7 cellular contexts compared by ENCODE assay signal in genomic region chr12:123206794-123207193, GRCh38. TPM values are rescaled to one million over a fixed set of nuclear protein-coding genes. Genes with fewer than 3 reads are reported as not detected.
A peak's percentile ranks its signal among the peaks of the same experiment; 100 is the strongest.
DNase-seq lines count a peak whose midpoint lies in the region; ATAC-seq and TF ChIP-seq lines count a peak whose summit lies in the region.
"Not testable (repeated sequence)": the region's sequence is repeated elsewhere in the genome, so short reads cannot be mapped to it uniquely, and the experiment has no call there.

No MANE protein-coding gene starts in this region.

- in situ Hi-C loops in astrocyte of the spinal cord (cut with HindIII; ENCODE audit: low sequenced_read_pairs), result not testable (repeated sequence)

- not testable (repeated sequence) for TF ChIP-seq CTCF in AG10803 (conservative IDR thresholded peaks at IDR 0.05; ENCODE audit: low read length); astrocyte of the spinal cord (IDR thresholded peaks at IDR 0.05; ENCODE audit: low read depth, low read length); fibroblast of mammary gland (conservative IDR thresholded peaks at IDR 0.05; ENCODE audit: control insufficient read depth, insufficient read depth, low read depth, low read length)

- peak; percentile 8 for DNase-seq in AG10803 (ENCODE audit: low read depth)
- DNase-seq in GM04504 (ENCODE audit: low read depth), result peak; percentile 6
- peak; percentile 19 for DNase-seq in LHCN-M2 (ENCODE audit: low read depth)
- peak; percentile 1 for DNase-seq in activated CD8-positive, alpha-beta memory T cell treated with anti-CD3 and anti-CD28 coated beads, Interleukin-2, amount 10 ng/mL, durations not matched to agents 7 days and 5 days
- peak; percentile 16 for DNase-seq in astrocyte of the spinal cord (ENCODE audit: low read depth, low spot score)
- peak; percentile 13 for DNase-seq in fibroblast of mammary gland (ENCODE audit: low read depth)
- DNase-seq in myocyte (ENCODE audit: low read depth), result peak; percentile 35

- CTCF ChIA-PET in activated CD8-positive, alpha-beta memory T cell treated with anti-CD3 and anti-CD28 coated beads, Interleukin-2, amount 10 ng/mL, durations not matched to agents 7 days and 5 days (lab: Charles Lee), result not testable (repeated sequence)

- not testable (repeated sequence) for H3K27ac Mint-ChIP-seq in activated CD8-positive, alpha-beta memory T cell treated with anti-CD3 and anti-CD28 coated beads, Interleukin-2, amount 10 ng/mL, durations not matched to agents 7 days and 5 days

- H3K36me3 Mint-ChIP-seq in activated CD8-positive, alpha-beta memory T cell treated with anti-CD3 and anti-CD28 coated beads, Interleukin-2, amount 10 ng/mL, durations not matched to agents 7 days and 5 days, result peaks cover 55% of the 10 kb centered on the region

- H3K4me1 Mint-ChIP-seq in activated CD8-positive, alpha-beta memory T cell treated with anti-CD3 and anti-CD28 coated beads, Interleukin-2, amount 10 ng/mL, durations not matched to agents 7 days and 5 days, result not testable (repeated sequence)

- not testable (repeated sequence) for H3K27me3 Mint-ChIP-seq in activated CD8-positive, alpha-beta memory T cell treated with anti-CD3 and anti-CD28 coated beads, Interleukin-2, amount 10 ng/mL, durations not matched to agents 7 days and 5 days

- ATAC-seq in activated CD8-positive, alpha-beta memory T cell treated with anti-CD3 and anti-CD28 coated beads, Interleukin-2, amount 10 ng/mL, durations not matched to agents 7 days and 5 days, result not testable (repeated sequence)

- not testable (repeated sequence) for H3K9me3 Mint-ChIP-seq in activated CD8-positive, alpha-beta memory T cell treated with anti-CD3 and anti-CD28 coated beads, Interleukin-2, amount 10 ng/mL, durations not matched to agents 7 days and 5 days (ENCODE audit: low read depth)

- H3K4me3 ChIP-seq in AG10803 (ENCODE audit: low read length); astrocyte of the spinal cord (ENCODE audit: low read depth, low read length); fibroblast of mammary gland (ENCODE audit: control insufficient read depth, low read depth, low read length): not testable (repeated sequence)

- H3K4me3 Mint-ChIP-seq in activated CD8-positive, alpha-beta memory T cell treated with anti-CD3 and anti-CD28 coated beads, Interleukin-2, amount 10 ng/mL, durations not matched to agents 7 days and 5 days, result not testable (repeated sequence)

RNA-seq across cellular contexts. Expression of gene MPHOSPH9, which starts 26.1 kb away (rescaled TPM):
- total RNA-seq in LHCN-M2 (2014; rRNA removed), result 52.6 and 67.5 TPM in 2 replicates
- polyA plus RNA-seq in LHCN-M2 (2012), result 7.8 TPM
- total RNA-seq in activated CD8-positive, alpha-beta memory T cell treated with anti-CD3 and anti-CD28 coated beads, Interleukin-2, amount 10 ng/mL, durations not matched to agents 7 days and 5 days, result 100 to 1,000 TPM; 129 to 186 TPM
- 54.4 and 55.3 TPM in 2 replicates for total RNA-seq in myocyte
- polyA plus RNA-seq in myocyte (2012), result 7.1 TPM

RNA-seq across cellular contexts. Expression of gene MTRFR, which starts 26.4 kb away (rescaled TPM):
- 6.6 and 9.2 TPM in 2 replicates for total RNA-seq in LHCN-M2 (2014; rRNA removed)
- polyA plus RNA-seq in LHCN-M2 (2012), result 12.2 TPM
- 10 to 100 TPM; 29.5 to 31.7 TPM for total RNA-seq in activated CD8-positive, alpha-beta memory T cell treated with anti-CD3 and anti-CD28 coated beads, Interleukin-2, amount 10 ng/mL, durations not matched to agents 7 days and 5 days
- total RNA-seq in myocyte, result 7.5 and 8.7 TPM in 2 replicates
- 16.0 TPM for polyA plus RNA-seq in myocyte (2012)

RNA-seq across cellular contexts. Expression of gene PITPNM2, which starts 55.9 kb away (rescaled TPM):
- 2.7 and 4.4 TPM in 2 replicates for total RNA-seq in LHCN-M2 (2014; rRNA removed)
- 4.7 TPM for polyA plus RNA-seq in LHCN-M2 (2012)
- total RNA-seq in activated CD8-positive, alpha-beta memory T cell treated with anti-CD3 and anti-CD28 coated beads, Interleukin-2, amount 10 ng/mL, durations not matched to agents 7 days and 5 days, result 10 to 100 TPM in 1 of 2 experiments, 1 to 10 TPM in 1; 8.6 to 11.6 TPM
- total RNA-seq in myocyte, result 2.4 and 7.2 TPM in 2 replicates
- polyA plus RNA-seq in myocyte (2012), result 3.7 TPM
